In the genomic region with DNA sequence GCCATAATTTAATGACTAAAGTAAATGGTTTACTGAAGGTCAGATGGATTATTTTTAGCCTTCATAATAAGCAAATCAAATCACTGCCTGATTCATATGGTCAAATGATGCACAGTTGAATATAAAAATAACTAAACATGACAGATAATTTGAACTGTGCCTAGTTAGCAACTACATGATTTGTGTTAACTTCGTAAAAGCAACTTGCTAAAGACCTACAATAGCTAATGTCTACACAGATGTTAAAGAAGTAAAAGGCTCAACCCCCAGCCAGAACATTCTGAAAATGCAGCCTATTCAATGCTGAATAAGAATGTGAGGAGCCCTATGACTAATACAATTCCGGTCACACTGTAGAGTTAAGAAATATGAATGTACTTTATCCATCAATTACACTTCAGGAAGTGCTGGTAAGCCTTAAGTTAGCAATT, we compare ENCODE assay signal across 1 cellular context.
TF ChIP-seq lines count a peak whose summit lies in the region.

No MANE protein-coding gene starts in this region.

TF ChIP-seq in SK-N-SH treated with all-trans-retinoic acid at 6 μM for 48 hours, 23 proteins besides CTCF, POLR2A, EP300 and RAD21 (continued from another document):
- TF ChIP-seq SNAI2 (CRISPR knock-in tag; IDR thresholded peaks at IDR 0.05) (peak; percentile 85), OSR1 (CRISPR knock-in tag; IDR thresholded peaks at IDR 0.05) (no peak), CSRNP3 (CRISPR knock-in tag; IDR thresholded peaks at IDR 0.05) (no peak; the same call in 1 of the 2 replicates), RARB (CRISPR knock-in tag; IDR thresholded peaks at IDR 0.05) (peak; percentile 94; the same call in 1 of the 2 replicates), ZNF70 (CRISPR knock-in tag; IDR thresholded peaks at IDR 0.05) (no peak), ARNTL (CRISPR knock-in tag; IDR thresholded peaks at IDR 0.05; ENCODE audit: borderline replicate concordance, low read depth) (no peak; the same call in 1 of the 2 replicates), ZNF565 (CRISPR knock-in tag; conservative IDR thresholded peaks at IDR 0.05; ENCODE audit: low read depth) (no peak), ZFP30 (CRISPR knock-in tag; IDR thresholded peaks at IDR 0.05) (no peak), TSHZ2 (CRISPR knock-in tag; IDR thresholded peaks at IDR 0.05) (no peak; the same call in 1 of the 2 replicates)
- TF ChIP-seq, protein P1, sequence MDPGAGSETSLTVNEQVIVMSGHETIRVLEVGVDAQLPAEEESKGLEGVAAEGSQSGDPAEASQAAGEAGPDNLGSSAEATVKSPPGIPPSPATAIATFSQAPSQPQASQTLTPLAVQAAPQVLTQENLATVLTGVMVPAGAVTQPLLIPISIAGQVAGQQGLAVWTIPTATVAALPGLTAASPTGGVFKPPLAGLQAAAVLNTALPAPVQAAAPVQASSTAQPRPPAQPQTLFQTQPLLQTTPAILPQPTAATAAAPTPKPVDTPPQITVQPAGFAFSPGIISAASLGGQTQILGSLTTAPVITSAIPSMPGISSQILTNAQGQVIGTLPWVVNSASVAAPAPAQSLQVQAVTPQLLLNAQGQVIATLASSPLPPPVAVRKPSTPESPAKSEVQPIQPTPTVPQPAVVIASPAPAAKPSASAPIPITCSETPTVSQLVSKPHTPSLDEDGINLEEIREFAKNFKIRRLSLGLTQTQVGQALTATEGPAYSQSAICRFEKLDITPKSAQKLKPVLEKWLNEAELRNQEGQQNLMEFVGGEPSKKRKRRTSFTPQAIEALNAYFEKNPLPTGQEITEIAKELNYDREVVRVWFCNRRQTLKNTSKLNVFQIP (CRISPR knock-in tag; IDR thresholded peaks at IDR 0.05; ENCODE audit: borderline replicate concordance, low read depth), result peak; percentile 98
TF ChIP-seq in SK-N-SH treated with all-trans-retinoic acid at 6 μM for 48 hours: peak in this region for 8.
